In genomic region chr15:73555080-73555479, GRCh38 we compare ENCODE assay signal across 17 cellular contexts.
DNase-seq lines count a peak whose midpoint lies in the region; ATAC-seq lines count a peak whose summit lies in the region.
"Had no signal": no experiment of that assay in that cellular context is flagged by ENCODE, and none has a peak within 500 bp of the region (broad histone marks: within the 10 kb centered on the region; RNA-seq: fewer than 3 reads in every experiment).

No MANE protein-coding gene starts in this region.

- peaks cover 3% of the 10 kb centered on the region for H3K4me1 Mint-ChIP-seq in activated CD8-positive, alpha-beta memory T cell treated with anti-CD3 and anti-CD28 coated beads, Interleukin-2, amount 10 ng/mL, durations not matched to agents 7 days and 5 days
- H3K4me1 Mint-ChIP-seq in memory B cell, result no peaks in the 10 kb centered on the region
- no peaks in the 10 kb centered on the region for H3K4me1 Mint-ChIP-seq in stimulated activated effector memory CD8-positive, alpha-beta T cell treated with anti-CD3 and anti-CD28 coated beads, Interleukin-12 subunit alpha, Interleukin-12 subunit beta, amount 100 ng/mL, for 72 hours
- H3K4me1 Mint-ChIP-seq: CD4-positive, alpha-beta memory T cell had no signal

- CTCF ChIA-PET in activated CD8-positive, alpha-beta memory T cell treated with anti-CD3 and anti-CD28 coated beads, Interleukin-2, amount 10 ng/mL, durations not matched to agents 7 days and 5 days (lab: Charles Lee), result interaction anchor here (0.7 to 4.1 kb wide), 2 partner anchors 9 to 81 kb away, joined by 3 to 31 read pairs; no protein-coding TSS in a partner anchor

- H3K36me3 Mint-ChIP-seq in activated CD8-positive, alpha-beta memory T cell treated with anti-CD3 and anti-CD28 coated beads, Interleukin-2, amount 10 ng/mL, durations not matched to agents 7 days and 5 days, result peaks cover 10% of the 10 kb centered on the region
- peaks cover 13% of the 10 kb centered on the region for H3K36me3 Mint-ChIP-seq in memory B cell
- peaks cover 39% of the 10 kb centered on the region for H3K36me3 Mint-ChIP-seq in stimulated activated effector memory CD8-positive, alpha-beta T cell treated with anti-CD3 and anti-CD28 coated beads, Interleukin-12 subunit alpha, Interleukin-12 subunit beta, amount 100 ng/mL, for 72 hours

- H3K27me3 Mint-ChIP-seq in activated CD8-positive, alpha-beta memory T cell treated with anti-CD3 and anti-CD28 coated beads, Interleukin-2, amount 10 ng/mL, durations not matched to agents 7 days and 5 days, result no peaks in the 10 kb centered on the region
- no peaks in the 10 kb centered on the region for H3K27me3 Mint-ChIP-seq in memory B cell
- H3K27me3 Mint-ChIP-seq: CD4-positive, alpha-beta memory T cell had no signal

- H3K9ac ChIP-seq in Karpas-422 (ENCODE audit: low read length), result no peak overlapping the region
- H3K9ac ChIP-seq: BLaER1, GM23248 had no signal

- H3K4me2 ChIP-seq in Karpas-422 (ENCODE audit: low read depth, low read length, poor library complexity, severe bottlenecking), result no peak overlapping the region

- H2AFZ ChIP-seq in Karpas-422 (ENCODE audit: low read length), result no peak overlapping the region
- H2AFZ ChIP-seq: GM23248 had no signal

- no peak overlapping the region for H3K4me3 Mint-ChIP-seq in activated CD8-positive, alpha-beta memory T cell treated with anti-CD3 and anti-CD28 coated beads, Interleukin-2, amount 10 ng/mL, durations not matched to agents 7 days and 5 days
- no peak overlapping the region for H3K4me3 Mint-ChIP-seq in memory B cell
- no peak overlapping the region for H3K4me3 Mint-ChIP-seq in stimulated activated effector memory CD8-positive, alpha-beta T cell treated with anti-CD3 and anti-CD28 coated beads, Interleukin-12 subunit alpha, Interleukin-12 subunit beta, amount 100 ng/mL, for 72 hours
- H3K4me3 Mint-ChIP-seq: CD14-positive monocyte; CD4-positive, alpha-beta memory T cell had no signal

- H3K9me2 ChIP-seq in Karpas-422 (replicated peaks; ENCODE audit: insufficient read depth, low read length), result no peaks in the 10 kb centered on the region

- H3K36me3 ChIP-seq in Karpas-422 (ENCODE audit: insufficient read depth, low read length), result peaks cover 15% of the 10 kb centered on the region; the same call in 1 of the 2 replicates

- H3K79me2 ChIP-seq in Karpas-422 (ENCODE audit: low read length), result no peaks in the 10 kb centered on the region

- no peaks in the 10 kb centered on the region for H4K20me1 ChIP-seq in Karpas-422 (ENCODE audit: insufficient read depth, low read depth, low read length)
- H4K20me1 ChIP-seq: BLaER1 had no signal

- H3K27me3 ChIP-seq in Karpas-422 (ENCODE audit: low read length), result no peaks in the 10 kb centered on the region
- H3K27me3 ChIP-seq: BLaER1 had no signal

- 0 out of 2 replicates have a peak overlapping the region, but pooled peaks have one; percentile 2 for H3K4me3 ChIP-seq in Jurkat, Clone E6-1 (ENCODE audit: low read length)
- no peak overlapping the region for H3K4me3 ChIP-seq in Karpas-422 (ENCODE audit: low read length)
- H3K4me3 ChIP-seq: BLaER1, GM12878, GM23248 had no signal

- no peak for ATAC-seq in activated CD8-positive, alpha-beta memory T cell treated with anti-CD3 and anti-CD28 coated beads, Interleukin-2, amount 10 ng/mL, durations not matched to agents 7 days and 5 days
- no peak for ATAC-seq in memory B cell (ENCODE audit: low read depth)
- ATAC-seq in stimulated activated effector memory CD8-positive, alpha-beta T cell treated with anti-CD3 and anti-CD28 coated beads, Interleukin-12 subunit alpha, Interleukin-12 subunit beta, amount 100 ng/mL, for 72 hours, result no peak
- ATAC-seq: GM12878 had no signal

- no peak overlapping the region for H3K27ac ChIP-seq in Karpas-422 (ENCODE audit: low read length)
- H3K27ac ChIP-seq: BLaER1, GM23248 had no signal

- no peaks in the 10 kb centered on the region for H3K9me3 Mint-ChIP-seq in activated CD8-positive, alpha-beta memory T cell treated with anti-CD3 and anti-CD28 coated beads, Interleukin-2, amount 10 ng/mL, durations not matched to agents 7 days and 5 days (ENCODE audit: low read depth)
- H3K9me3 Mint-ChIP-seq in memory B cell, result no peaks in the 10 kb centered on the region
- no peaks in the 10 kb centered on the region for H3K9me3 Mint-ChIP-seq in stimulated activated effector memory CD8-positive, alpha-beta T cell treated with anti-CD3 and anti-CD28 coated beads, Interleukin-12 subunit alpha, Interleukin-12 subunit beta, amount 100 ng/mL, for 72 hours
- H3K9me3 Mint-ChIP-seq: CD14-positive monocyte; CD4-positive, alpha-beta memory T cell had no signal

- no peaks in the 10 kb centered on the region for H3K9me3 ChIP-seq in Karpas-422 (ENCODE audit: low read length)
- H3K9me3 ChIP-seq: BLaER1 had no signal

- DNase-seq in activated CD8-positive, alpha-beta memory T cell treated with anti-CD3 and anti-CD28 coated beads, Interleukin-2, amount 10 ng/mL, durations not matched to agents 7 days and 5 days, result no peak
- no peak for DNase-seq in activated CD8-positive, alpha-beta memory T cell treated with anti-CD3 and anti-CD28 coated beads, Interleukin-2, amount 50 U/mL, for 4 hours
- DNase-seq in Jurkat, Clone E6-1 (ENCODE audit: low read depth, low spot score), result no peak
- no peak for DNase-seq in memory B cell (ENCODE audit: low spot score in 2 of 2)
- no peak for DNase-seq in stimulated activated effector memory CD8-positive, alpha-beta T cell treated with anti-CD3 and anti-CD28 coated beads, Interleukin-12 subunit alpha, Interleukin-12 subunit beta, amount 100 ng/mL, for 72 hours (ENCODE audit: low spot score in 2 of 2)
- DNase-seq in T-helper 2 cell, result no peak
- no peak for DNase-seq in Karpas-422
- DNase-seq in NCI-H2029 (lab: John Stamatoyannopoulos, UW), result no peak
- DNase-seq: 8988T; Calu3; CD4-positive, alpha-beta memory T cell; DMS79 treated with DMSO at 0.1 percent for 48 hours; GM23248; HCEC 1CT had no signal

- peaks cover 11% of the 10 kb centered on the region for H3K4me1 ChIP-seq in Karpas-422 (ENCODE audit: low read length)

- peak overlapping the region; percentile 3 for H3K27ac Mint-ChIP-seq in activated CD8-positive, alpha-beta memory T cell treated with anti-CD3 and anti-CD28 coated beads, Interleukin-2, amount 10 ng/mL, durations not matched to agents 7 days and 5 days
- H3K27ac Mint-ChIP-seq in memory B cell, result peak overlapping the region; percentile 67
- peak overlapping the region; percentile 2 for H3K27ac Mint-ChIP-seq in stimulated activated effector memory CD8-positive, alpha-beta T cell treated with anti-CD3 and anti-CD28 coated beads, Interleukin-12 subunit alpha, Interleukin-12 subunit beta, amount 100 ng/mL, for 72 hours
- H3K27ac Mint-ChIP-seq: CD4-positive, alpha-beta memory T cell had no signal

Comparison
In these comparisons a context has a peak if more than half of its experiments do, and no peak if none do; other contexts are left out.
1. H3K27ac Mint-ChIP-seq: peak in every context shown above with its lines; median percentile 67 in memory B cell; 3 in activated CD8-positive, alpha-beta memory T cell treated with anti-CD3 and anti-CD28 coated beads, Interleukin-2, amount 10 ng/mL, durations not matched to agents 7 days and 5 days; 2 in stimulated activated effector memory CD8-positive, alpha-beta T cell treated with anti-CD3 and anti-CD28 coated beads, Interleukin-12 subunit alpha, Interleukin-12 subunit beta, amount 100 ng/mL, for 72 hours.